Comparison of ENCODE assay signal across 32 cellular contexts in the genomic region with DNA sequence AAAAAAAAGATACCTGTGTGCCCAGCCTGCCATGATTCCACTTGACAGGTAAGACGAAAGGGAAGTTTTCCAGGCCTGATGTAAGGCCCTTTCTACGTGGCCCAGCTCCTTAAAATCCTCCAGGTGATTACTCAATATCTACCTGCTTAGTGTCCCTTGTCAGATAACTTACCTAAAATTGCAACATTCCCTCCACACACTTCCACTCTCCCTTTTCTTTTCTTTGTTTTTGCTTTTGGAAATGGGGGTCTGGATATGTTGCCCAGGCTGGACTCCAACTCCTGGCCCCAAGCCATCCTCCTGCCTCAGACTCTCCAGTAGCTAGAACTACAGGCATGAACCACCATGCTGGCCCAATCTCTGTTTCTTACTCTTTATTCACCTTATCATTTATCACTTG. TPM values are rescaled to one million over a fixed set of nuclear protein-coding genes. Genes with fewer than 3 reads are reported as not detected.
"Had no signal": no experiment of that assay in that cellular context is flagged by ENCODE, and none has a peak within 500 bp of the region (broad histone marks: within the 10 kb centered on the region; RNA-seq: fewer than 3 reads in every experiment).

No MANE protein-coding gene starts in this region.

- DNase-seq: effector memory CD4-positive, alpha-beta T cell; foreskin keratinocyte; kidney; natural killer cell; nucleus accumbens; sigmoid colon; stimulated activated CD4-positive, alpha-beta T cell treated with anti-CD3 and anti-CD28 coated beads, Interleukin-2, amount 100 ng/mL, for 24 hours; stimulated activated CD4-positive, alpha-beta T cell treated with anti-CD3 and anti-CD28 coated beads, Interleukin-4, amount 100 ng/mL, for 24 hours; stimulated activated naive CD4-positive, alpha-beta T cell treated with Interleukin-2 at 50 U/mL for 16 hours; stomach; thyroid gland had no signal

- H3K4me1 ChIP-seq: foreskin keratinocyte, prostate gland, right atrium auricular region, thyroid gland had no signal

- H3K9me3 ChIP-seq: esophagus muscularis mucosa, gastroesophageal sphincter, heart left ventricle, prostate gland, right atrium auricular region, sigmoid colon, stomach, thyroid gland had no signal

- H3K27ac ChIP-seq: esophagus muscularis mucosa, foreskin keratinocyte, gastroesophageal sphincter, heart left ventricle, hepatocyte, prostate gland, right atrium auricular region, sigmoid colon, stomach, thyroid gland had no signal

- H3K4me3 ChIP-seq: esophagus muscularis mucosa, gastroesophageal sphincter, heart left ventricle, hepatocyte, lung, prostate gland, right atrium auricular region, sigmoid colon, stomach, thyroid gland had no signal

- H3K79me2 ChIP-seq: hepatocyte had no signal

- FAIRE-seq: colon, endothelial cell of umbilical vein, kidney had no signal

- H3K9me3 Mint-ChIP-seq: dendritic cell treated with granulocyte-macrophage colony-stimulating factor and Interleukin-4, amounts not matched to agents 40 ng/mL and 50 ng/mL, for 4 days; memory B cell; natural killer cell; stimulated activated effector memory CD8-positive, alpha-beta T cell treated with anti-CD3 and anti-CD28 coated beads, Interleukin-12 subunit alpha, Interleukin-12 subunit beta, amount 100 ng/mL, for 72 hours had no signal

- H3K4me3 Mint-ChIP-seq: dendritic cell treated with granulocyte-macrophage colony-stimulating factor and Interleukin-4, amounts not matched to agents 40 ng/mL and 50 ng/mL, for 4 days; memory B cell; natural killer cell; stimulated activated effector memory CD8-positive, alpha-beta T cell treated with anti-CD3 and anti-CD28 coated beads, Interleukin-12 subunit alpha, Interleukin-12 subunit beta, amount 100 ng/mL, for 72 hours had no signal

- H3K36me3 ChIP-seq: esophagus muscularis mucosa, gastroesophageal sphincter, heart left ventricle, prostate gland, right atrium auricular region, sigmoid colon, stomach, thyroid gland had no signal

- H3K36me3 Mint-ChIP-seq: memory B cell had no signal

- H3K4me2 ChIP-seq: hepatocyte had no signal

- H2AFZ ChIP-seq: hepatocyte had no signal

- H3K27me3 ChIP-seq: esophagus muscularis mucosa, foreskin keratinocyte, heart left ventricle, hepatocyte, right atrium auricular region, stomach, thyroid gland had no signal

- H3K27ac Mint-ChIP-seq: dendritic cell treated with granulocyte-macrophage colony-stimulating factor and Interleukin-4, amounts not matched to agents 40 ng/mL and 50 ng/mL, for 4 days; memory B cell; natural killer cell; stimulated activated effector memory CD8-positive, alpha-beta T cell treated with anti-CD3 and anti-CD28 coated beads, Interleukin-12 subunit alpha, Interleukin-12 subunit beta, amount 100 ng/mL, for 72 hours had no signal

- H3K27me3 Mint-ChIP-seq: dendritic cell treated with granulocyte-macrophage colony-stimulating factor and Interleukin-4, amounts not matched to agents 40 ng/mL and 50 ng/mL, for 4 days had no signal

- ATAC-seq: foreskin keratinocyte; gastroesophageal sphincter; heart left ventricle; left lobe of liver; natural killer cell; stimulated activated effector memory CD8-positive, alpha-beta T cell treated with anti-CD3 and anti-CD28 coated beads, Interleukin-12 subunit alpha, Interleukin-12 subunit beta, amount 100 ng/mL, for 72 hours had no signal

RNA-seq across cellular contexts. Expression of a gene that starts 7.2 kb away (rescaled TPM):
- total RNA-seq: endothelial cell of umbilical vein, epithelial cell of proximal tubule had no signal

RNA-seq across cellular contexts. Expression of a gene that starts 7.3 kb away (rescaled TPM):
- total RNA-seq: endothelial cell of umbilical vein, epithelial cell of proximal tubule, fibroblast of lung, foreskin keratinocyte, gastroesophageal sphincter, heart left ventricle, hepatocyte, kidney, left lobe of liver, liver, lung, mononuclear cell, osteocyte, prostate gland, right atrium auricular region, stomach, subcutaneous adipose tissue, temporal lobe, thyroid gland had no signal
- polyA plus RNA-seq: endothelial cell of umbilical vein, fibroblast of lung, foreskin keratinocyte, heart left ventricle, hepatocyte, liver, lung, sigmoid colon, stomach, urinary bladder had no signal
